8 cellular contexts compared by ENCODE assay signal in the genomic region with DNA sequence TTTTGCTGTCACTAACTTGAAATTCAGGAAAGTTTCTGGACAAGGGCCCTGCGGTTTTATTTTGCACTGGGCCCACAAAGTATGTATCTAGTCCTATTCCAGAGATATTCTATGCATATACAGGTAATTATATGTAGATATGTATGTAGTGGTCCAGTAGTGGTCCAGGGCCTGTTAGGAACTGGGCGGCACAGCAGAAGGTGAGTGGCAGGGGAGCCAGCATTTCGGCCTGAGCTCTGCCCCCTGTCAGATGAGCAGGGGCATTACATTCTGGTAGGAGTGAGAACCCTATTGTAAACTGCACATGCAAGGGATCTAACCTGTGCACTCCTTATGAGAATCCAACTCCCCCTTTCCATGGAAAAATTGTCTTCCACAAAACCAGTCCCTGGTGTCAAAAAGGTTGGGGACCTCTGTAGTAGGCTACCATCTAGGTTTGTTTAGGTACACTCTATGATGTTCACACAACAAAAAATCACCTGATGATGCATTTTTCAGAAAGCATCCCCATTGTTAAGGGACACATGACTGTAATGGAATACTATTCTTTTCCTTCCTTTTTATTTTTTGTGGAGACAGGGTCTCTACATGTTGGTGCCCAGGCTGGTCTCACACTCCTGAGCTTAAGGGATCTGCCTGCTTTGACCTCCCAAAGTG. TPM values are rescaled to one million over a fixed set of nuclear protein-coding genes. Genes with fewer than 3 reads are reported as not detected.
A peak's percentile ranks its signal among the peaks of the same experiment; 100 is the strongest.
DNase-seq lines count a peak whose midpoint lies in the region; ATAC-seq and TF ChIP-seq lines count a peak whose summit lies in the region.

No MANE protein-coding gene starts in this region.

- H3K9me3 ChIP-seq in PC-9 (ENCODE audit: insufficient read depth, low read depth) = no peaks in the 10 kb centered on the region
- no peaks in the 10 kb centered on the region for H3K9me3 ChIP-seq in stomach

- H3K27ac ChIP-seq in ACC112 (ENCODE audit: low read depth, low read length) = no peak overlapping the region
- no peak overlapping the region for H3K27ac ChIP-seq in PC-9
- H3K27ac ChIP-seq in stomach = no peak overlapping the region

- no peaks in the 10 kb centered on the region for H3K27me3 Mint-ChIP-seq in stimulated activated naive CD8-positive, alpha-beta T cell treated with anti-CD3 and anti-CD28 coated beads, Interleukin-15, amount 100 ng/mL, for 72 hours

- POLR2A ChIA-PET in PC-9 (lab: Charles Lee; ENCODE audit: unreplicated experiment) = no interaction called here

- no peak overlapping the region for H2AFZ ChIP-seq in ACC112 (ENCODE audit: low read length, unreplicated experiment)
- H2AFZ ChIP-seq in PC-9 = no peak overlapping the region

- no peak for TF ChIP-seq POLR2A in stomach (IDR thresholded peaks at IDR 0.05)

- H3K27ac Mint-ChIP-seq in stimulated activated naive CD8-positive, alpha-beta T cell treated with anti-CD3 and anti-CD28 coated beads, Interleukin-15, amount 100 ng/mL, for 72 hours = peak overlapping the region; percentile 28 to 85

- BruUV-seq in PC-9 (replicated peaks; lab: Mats Ljungman, UMichigan) = no TSS peak

- H3K4me1 Mint-ChIP-seq in stimulated activated naive CD8-positive, alpha-beta T cell treated with anti-CD3 and anti-CD28 coated beads, Interleukin-15, amount 100 ng/mL, for 72 hours = peaks cover 6% of the 10 kb centered on the region

- no peak for DNase-seq in GM12864 (ENCODE audit: low read depth)
- DNase-seq in PC-9 = peak in 1 of 2 experiments; percentile 6
- DNase-seq in epithelial cell of esophagus (ENCODE audit: low read depth) = peak; percentile 40
- no peak for DNase-seq in stimulated activated naive CD8-positive, alpha-beta T cell treated with anti-CD3 and anti-CD28 coated beads, Interleukin-15, amount 100 ng/mL, for 72 hours
- no peak for DNase-seq in stomach

- ATAC-seq in stimulated activated naive CD8-positive, alpha-beta T cell treated with anti-CD3 and anti-CD28 coated beads, Interleukin-15, amount 100 ng/mL, for 72 hours = no peak
- no peak for ATAC-seq in GM21526 (IDR thresholded peaks at IDR 0.05; ENCODE audit: low FRiP score, unreplicated experiment)
- ATAC-seq in HG02938 (IDR thresholded peaks at IDR 0.05; ENCODE audit: unreplicated experiment) = no peak

- CTCF ChIA-PET in PC-9 (lab: Charles Lee) = no interaction called here

- peak overlapping the region; percentile 97 for H3K4me2 ChIP-seq in PC-9

- H3K9me3 Mint-ChIP-seq in stimulated activated naive CD8-positive, alpha-beta T cell treated with anti-CD3 and anti-CD28 coated beads, Interleukin-15, amount 100 ng/mL, for 72 hours = no peaks in the 10 kb centered on the region

- peaks cover 8% of the 10 kb centered on the region for H3K4me1 ChIP-seq in ACC112 (ENCODE audit: control insufficient read depth, insufficient read depth, low read length, unreplicated experiment)
- H3K4me1 ChIP-seq in PC-9 (replicated peaks; ENCODE audit: insufficient read depth) = peaks cover 17% of the 10 kb centered on the region
- peaks cover 31 to 71% (median 49%) of the 10 kb centered on the region in 4 donors for H3K4me1 ChIP-seq in stomach

- peaks cover 10% of the 10 kb centered on the region; the same call in 1 of the 2 replicates for H3F3A ChIP-seq in PC-9 (ENCODE audit: insufficient read depth, low read depth)

- no peak for TF ChIP-seq EP300 in stomach (IDR thresholded peaks at IDR 0.05)

- H3K9me2 ChIP-seq in PC-9 (ENCODE audit: insufficient read depth) = no peaks in the 10 kb centered on the region

- TF ChIP-seq CTCF in GM12864 (IDR thresholded peaks at IDR 0.05; ENCODE audit: low read depth, low read length, missing control alignments) (peak; percentile 67), PC-9 (conservative IDR thresholded peaks at IDR 0.05) (peak; percentile 51), epithelial cell of esophagus (IDR thresholded peaks at IDR 0.05; ENCODE audit: insufficient read depth, low read depth, low read length, missing control alignments) (peak; percentile 43), stomach (IDR thresholded peaks at IDR 0.05) (no peak)

- H3K27me3 ChIP-seq in ACC112 (ENCODE audit: insufficient read depth, low read length) (no peaks in the 10 kb centered on the region), PC-9 (ENCODE audit: insufficient read depth, low read depth) (no peaks in the 10 kb centered on the region), stomach (no peaks in the 10 kb centered on the region)

- H4K20me1 ChIP-seq in PC-9 (ENCODE audit: insufficient read depth) = peaks cover 27% of the 10 kb centered on the region

- H3K4me3 ChIP-seq in ACC112 (ENCODE audit: low read depth, low read length) (peak overlapping the region; percentile 37; the same call in 1 of the 2 replicates), GM12864 (ENCODE audit: low read depth, low read length) (no peak overlapping the region; the same call in 1 of the 2 replicates), PC-9 (no peak overlapping the region), epithelial cell of esophagus (ENCODE audit: low read length) (peak overlapping the region; percentile 8), stomach (peak overlapping the region in 2 of 4 donors; percentile 88 to 96)

- WGBS in stomach, 5 donors = 53 to 65% (median 56%) methylated on average over 3 of the region's 3 CpGs

- peak overlapping the region; percentile 21 to 53 for H3K4me3 Mint-ChIP-seq in stimulated activated naive CD8-positive, alpha-beta T cell treated with anti-CD3 and anti-CD28 coated beads, Interleukin-15, amount 100 ng/mL, for 72 hours

- H3K36me3 ChIP-seq in ACC112 (ENCODE audit: insufficient read depth, low read length) (0 out of 2 replicates have a peak, but pooled peaks cover 1% of the 10 kb centered on the region), PC-9 (ENCODE audit: low read depth) (peaks cover 3% of the 10 kb centered on the region; the same call in 1 of the 2 replicates), stomach (peaks cover 0 to 15% (median 12%) of the 10 kb centered on the region in 4 donors)

- H3K79me2 ChIP-seq in ACC112 (ENCODE audit: control insufficient read depth, insufficient read depth, low read length, unreplicated experiment) (peaks cover 62% of the 10 kb centered on the region), PC-9 (ENCODE audit: low read depth) (peaks cover 63% of the 10 kb centered on the region)

- intact Hi-C loops in PC-9 (cut with micrococcal nuclease; ENCODE audit: unreplicated experiment) (no loop called here), stomach (cut with DNase I; ENCODE audit: low total_unique reads) (no loop called here)

RNA-seq across cellular contexts. Expression of a gene that starts 2.8 kb away (rescaled TPM):
- total RNA-seq in PC-9 (2021) (66.2 and 73.4 TPM in 2 replicates), stomach (100 to 1,000 TPM in 1 of 5 donors, 10 to 100 TPM in 4; 31.5 to 110 (median 66.3) TPM)
- polyA plus RNA-seq in stomach = 10 to 100 TPM; 17.4 to 31.3 (median 25.0) TPM

Comparison
In these comparisons a context has a peak if more than half of its experiments do, and no peak if none do; other contexts are left out.
1. H3K4me3 ChIP-seq: peak in ACC112 (single experiment) and epithelial cell of esophagus (single experiment); none in GM12864 (single experiment) and PC-9 (single experiment).
2. CTCF ChIP-seq: peak in GM12864 (single experiment), PC-9 (single experiment) and epithelial cell of esophagus (single experiment); none in stomach (0 of 7).